Comparison of ENCODE assay signal across 8 cellular contexts in the genomic region with DNA sequence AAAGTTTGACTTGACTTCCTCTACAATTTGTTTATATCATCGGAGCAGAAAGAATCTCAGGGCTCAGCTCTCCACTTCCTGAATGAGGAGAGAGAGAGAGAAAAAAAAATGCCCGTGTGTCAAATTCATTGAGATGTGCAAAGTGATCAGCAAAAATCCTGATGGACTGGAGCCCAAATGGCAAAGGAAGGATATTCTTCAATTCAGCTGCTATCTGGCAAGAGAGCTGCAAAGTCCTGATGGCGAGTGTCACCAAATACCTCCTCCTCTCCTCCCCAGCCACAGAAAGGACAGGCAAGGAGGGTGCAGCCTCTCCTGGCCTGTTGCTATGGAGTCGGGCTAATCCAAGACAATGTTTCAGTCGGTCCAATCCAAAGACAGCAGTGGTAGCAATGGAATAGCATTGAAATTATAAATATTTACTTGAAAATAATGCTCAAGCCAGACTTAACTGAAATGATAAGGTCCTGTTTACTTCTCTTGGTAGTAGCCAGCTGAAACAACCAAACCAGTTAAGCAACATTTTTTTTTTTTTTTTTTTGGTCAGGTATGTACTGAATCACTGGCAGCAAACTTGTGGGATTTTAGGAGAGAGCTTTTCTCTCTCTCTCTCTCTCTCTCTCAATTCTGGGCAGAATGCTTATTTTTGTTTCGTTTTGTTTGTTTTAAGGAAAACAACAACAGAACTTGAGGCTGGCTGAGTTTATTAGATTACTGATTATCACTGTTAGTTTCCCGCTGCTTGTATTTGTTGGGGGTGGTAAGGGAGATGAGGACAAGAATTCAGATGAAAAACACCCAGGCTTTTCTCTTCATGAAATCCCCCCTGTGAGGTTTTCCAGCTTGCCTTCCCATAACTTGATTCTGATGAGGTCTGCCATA.
DNase-seq lines count a peak whose midpoint lies in the region; ATAC-seq and TF ChIP-seq lines count a peak whose summit lies in the region.

No MANE protein-coding gene starts in this region.

- H3K4me3 Mint-ChIP-seq in activated CD4-positive, alpha-beta memory T cell treated with anti-CD3 and anti-CD28 coated beads for 36 hours, result peak overlapping the region; percentile 51
- H3K4me3 Mint-ChIP-seq in glutamatergic neuron (ENCODE audit: unreplicated experiment), result peak overlapping the region; percentile 60

- no peaks in the 10 kb centered on the region for H3K9me3 ChIP-seq in prostate gland

- H3K4me1 Mint-ChIP-seq in activated CD4-positive, alpha-beta memory T cell treated with anti-CD3 and anti-CD28 coated beads for 36 hours (ENCODE audit: low read depth), result peaks cover 60% of the 10 kb centered on the region
- peaks cover 31% of the 10 kb centered on the region for H3K4me1 Mint-ChIP-seq in glutamatergic neuron (ENCODE audit: low read depth, unreplicated experiment)

- H3K36me3 ChIP-seq in prostate gland, result no peaks in the 10 kb centered on the region

- peaks cover 17% of the 10 kb centered on the region for H3K4me1 ChIP-seq in prostate gland (replicated peaks)

- CTCF ChIA-PET in activated CD4-positive, alpha-beta memory T cell treated with anti-CD3 and anti-CD28 coated beads for 36 hours (lab: Charles Lee), result interaction anchor here (0.7 to 4.6 kb wide), 5 partner anchors 18 to 158 kb away, joined by 3 to 24 read pairs (median 3); no protein-coding TSS in a partner anchor

- DNase-seq in DMS153 treated with DMSO at 0.1 percent for 48 hours (lab: John Stamatoyannopoulos, UW; ENCODE audit: unreplicated experiment) (peak; percentile 24), LNCaP clone FGC (ENCODE audit: low read depth) (peak; percentile 91), glutamatergic neuron (peak; percentile 22), prostate gland (ENCODE audit: low spot score) (peak; percentile 72), germinal center (ENCODE audit: low spot score) (no peak)
- no peak for DNase-seq in activated CD4-positive, alpha-beta memory T cell treated with anti-CD3 and anti-CD28 coated beads for 36 hours

- TF ChIP-seq CTCF in LNCaP clone FGC (IDR thresholded peaks at IDR 0.05; ENCODE audit: control insufficient read depth, extremely low read depth, insufficient read depth) (no peak), glutamatergic neuron (IDR thresholded peaks at IDR 0.05; ENCODE audit: partially characterized antibody, unreplicated experiment) (no peak), prostate gland (IDR thresholded peaks at IDR 0.05) (no peak)

- H3K27me3 ChIP-seq in prostate gland (replicated peaks; ENCODE audit: insufficient read depth), result no peaks in the 10 kb centered on the region

- ATAC-seq in GM21737 (IDR thresholded peaks at IDR 0.05; ENCODE audit: unreplicated experiment) (no peak), HG03432 (IDR thresholded peaks at IDR 0.05; ENCODE audit: unreplicated experiment) (no peak)

- peak overlapping the region; percentile 33 for H3K4me3 ChIP-seq in LNCaP clone FGC (ENCODE audit: low read depth, low read length)
- H3K4me3 ChIP-seq in prostate gland, result no peak overlapping the region

- POLR2A ChIA-PET in activated CD4-positive, alpha-beta memory T cell treated with anti-CD3 and anti-CD28 coated beads for 36 hours (lab: Charles Lee), result interaction anchor here (0.6 to 1.3 kb wide), 4 partner anchors 31 to 176 kb away, joined by 3 to 4 read pairs (median 4); no protein-coding TSS in a partner anchor

- H3K36me3 Mint-ChIP-seq in activated CD4-positive, alpha-beta memory T cell treated with anti-CD3 and anti-CD28 coated beads for 36 hours, result no peaks in the 10 kb centered on the region
- no peaks in the 10 kb centered on the region for H3K36me3 Mint-ChIP-seq in glutamatergic neuron (ENCODE audit: unreplicated experiment)

- WGBS in prostate gland, result 7% methylated on average over 7 of the region's 7 CpGs

- H3K9me3 Mint-ChIP-seq in activated CD4-positive, alpha-beta memory T cell treated with anti-CD3 and anti-CD28 coated beads for 36 hours, result no peaks in the 10 kb centered on the region
- H3K9me3 Mint-ChIP-seq in glutamatergic neuron (ENCODE audit: unreplicated experiment), result no peaks in the 10 kb centered on the region

- no peak for TF ChIP-seq POLR2A in prostate gland (IDR thresholded peaks at IDR 0.05)

- H3K27me3 Mint-ChIP-seq in activated CD4-positive, alpha-beta memory T cell treated with anti-CD3 and anti-CD28 coated beads for 36 hours, result no peaks in the 10 kb centered on the region
- H3K27me3 Mint-ChIP-seq in glutamatergic neuron (ENCODE audit: unreplicated experiment), result no peaks in the 10 kb centered on the region

- peak overlapping the region; percentile 86 for H3K27ac ChIP-seq in prostate gland

- intact Hi-C loops in activated CD4-positive, alpha-beta memory T cell treated with anti-CD3 and anti-CD28 coated beads for 36 hours (cut with micrococcal nuclease), result loop anchor here (5.0 kb wide), 1 partner anchor 39 kb away; no protein-coding TSS in a partner anchor
- intact Hi-C loops in prostate gland (cut with DNase I), result loop anchor here (2.0 kb wide), 1 partner anchor 37 kb away; no protein-coding TSS in a partner anchor

- H3K27ac Mint-ChIP-seq in activated CD4-positive, alpha-beta memory T cell treated with anti-CD3 and anti-CD28 coated beads for 36 hours, result peak overlapping the region; percentile 80
- peak overlapping the region; percentile 18 for H3K27ac Mint-ChIP-seq in glutamatergic neuron (ENCODE audit: unreplicated experiment)

Comparison
In these comparisons a context has a peak if more than half of its experiments do, and no peak if none do; other contexts are left out.
1. DNase-seq: peak in DMS153 treated with DMSO at 0.1 percent for 48 hours (single experiment), LNCaP clone FGC (single experiment), glutamatergic neuron (single experiment) and prostate gland (single experiment); none in activated CD4-positive, alpha-beta memory T cell treated with anti-CD3 and anti-CD28 coated beads for 36 hours (single experiment) and germinal center (single experiment).